Comparison of ENCODE assay signal across 1 cellular context in genomic region chr6:33788694-33789549, GRCh38.
TF ChIP-seq lines count a peak whose summit lies in the region.

Gene LEMD2 (minus strand): TSS chr6:33789130. CDS start chr6:33789116, 14 bp downstream.

TF ChIP-seq in HCT116, 20 proteins besides CTCF, POLR2A, EP300 and RAD21 (continued from another document):
- TF ChIP-seq POLR2AphosphoS5 (IDR thresholded peaks at IDR 0.05; ENCODE audit: low read depth, low read length) (peak; percentile 98), SP1 (IDR thresholded peaks at IDR 0.05; ENCODE audit: low read depth) (peak; percentile 76), SRF (IDR thresholded peaks at IDR 0.05; ENCODE audit: low read depth) (no peak; the same call in 1 of the 2 replicates), ELF1 (IDR thresholded peaks at IDR 0.05; ENCODE audit: borderline replicate concordance, low read depth) (peak; percentile 73; the same call in 1 of the 2 replicates), YY1 (IDR thresholded peaks at IDR 0.05; ENCODE audit: extremely low read depth, insufficient replicate concordance, low read depth, low read length) (peak; percentile 100), EZH2 (IDR thresholded peaks at IDR 0.05) (no peak), JUND (IDR thresholded peaks at IDR 0.05) (no peak), EGR1 (IDR thresholded peaks at IDR 0.05; ENCODE audit: low read depth) (peak; percentile 98), CBX3 (IDR thresholded peaks at IDR 0.05; ENCODE audit: low read depth) (peak; percentile 93; the same call in 1 of the 2 replicates), ZFX (IDR thresholded peaks at IDR 0.05) (peak; percentile 100), ZBTB33 (IDR thresholded peaks at IDR 0.05; ENCODE audit: extremely low read depth, insufficient replicate concordance, low read length) (no peak), SIN3A (IDR thresholded peaks at IDR 0.05; ENCODE audit: low read depth) (no peak), TCF7L2 (IDR thresholded peaks at IDR 0.05; ENCODE audit: borderline replicate concordance, extremely low read depth, insufficient read depth, insufficient read length) (peak; percentile 37)
- TF ChIP-seq, protein P1, sequence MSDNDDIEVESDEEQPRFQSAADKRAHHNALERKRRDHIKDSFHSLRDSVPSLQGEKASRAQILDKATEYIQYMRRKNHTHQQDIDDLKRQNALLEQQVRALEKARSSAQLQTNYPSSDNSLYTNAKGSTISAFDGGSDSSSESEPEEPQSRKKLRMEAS (IDR thresholded peaks at IDR 0.05), result peak; percentile 63
TF ChIP-seq in HCT116: peak in this region for 9.
